16 cellular contexts compared by ENCODE assay signal in the genomic region with DNA sequence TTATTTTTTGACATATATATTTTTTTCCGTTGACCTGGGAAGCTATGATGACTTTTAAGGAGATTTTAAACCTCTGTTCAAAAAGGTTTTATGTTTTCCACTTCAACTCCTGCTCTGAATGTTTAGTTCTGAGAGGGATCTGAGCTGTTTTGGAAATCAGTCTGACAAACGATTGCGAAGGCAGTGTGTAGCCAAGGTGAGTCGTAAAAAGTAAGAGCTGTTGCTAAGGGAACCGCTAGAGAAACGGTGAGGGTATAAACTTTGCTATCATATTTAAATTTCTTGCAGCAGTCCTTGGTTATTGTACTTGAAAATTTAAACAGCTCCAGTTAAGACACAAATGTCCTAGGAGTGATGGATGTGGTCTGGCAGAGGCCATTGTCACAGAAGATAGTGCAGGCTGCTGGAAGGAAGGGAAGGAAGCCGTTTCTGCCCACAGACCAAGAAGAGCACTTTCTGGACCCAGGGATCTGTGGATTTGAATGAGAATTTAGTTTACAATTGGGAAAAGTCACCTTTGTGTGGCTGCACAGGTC.
DNase-seq lines count a peak whose midpoint lies in the region; ATAC-seq and TF ChIP-seq lines count a peak whose summit lies in the region.
"Had no signal": no experiment of that assay in that cellular context is flagged by ENCODE, and none has a peak within 500 bp of the region (broad histone marks: within the 10 kb centered on the region; RNA-seq: fewer than 3 reads in every experiment).

No MANE protein-coding gene starts in this region.

- H3K9ac ChIP-seq in mesenchymal stem cell (ENCODE audit: low read length), result no peak overlapping the region

- no peak overlapping the region for H2BK120ac ChIP-seq in mesenchymal stem cell (ENCODE audit: low read depth, low read length)

- no peak overlapping the region for H3K27ac ChIP-seq in mesenchymal stem cell (ENCODE audit: low read length, poor library complexity, severe bottlenecking)
- H3K27ac ChIP-seq: lower lobe of right lung, ovary, SJSA1 had no signal

- no peaks in the 10 kb centered on the region for H3K9me3 ChIP-seq in mesenchymal stem cell (ENCODE audit: control insufficient read depth, low read length)
- H3K9me3 ChIP-seq: heart left ventricle, lower lobe of right lung, ovary, SJSA1 had no signal

- 48% methylated on average over 4 of the region's 7 CpGs for WGBS in mesenchymal stem cell

- H3K4ac ChIP-seq in mesenchymal stem cell (ENCODE audit: low read depth in 1 of 2, low read length in 2 of 2), result no peak overlapping the region

- no peak overlapping the region for H3K18ac ChIP-seq in mesenchymal stem cell (ENCODE audit: low read depth in 1 of 2, low read length in 2 of 2)

- H2AFZ ChIP-seq in mesenchymal stem cell (ENCODE audit: low read depth, low read length), result no peak overlapping the region

- H2AK5ac ChIP-seq in mesenchymal stem cell (ENCODE audit: low read length, severe bottlenecking), result no peak overlapping the region

- no peak overlapping the region for H2BK5ac ChIP-seq in mesenchymal stem cell (ENCODE audit: low read depth, low read length, poor library complexity, severe bottlenecking)

- no peak overlapping the region for H2BK15ac ChIP-seq in mesenchymal stem cell (ENCODE audit: low read depth, poor library complexity, severe bottlenecking)

- H2BK12ac ChIP-seq in mesenchymal stem cell (ENCODE audit: low read length in 2 of 2), result no peak overlapping the region

- no peak for ATAC-seq in HG02884 (IDR thresholded peaks at IDR 0.05; ENCODE audit: unreplicated experiment)
- ATAC-seq: activated CD8-positive, alpha-beta memory T cell treated with anti-CD3 and anti-CD28 coated beads, Interleukin-2, amount 10 ng/mL, durations not matched to agents 7 days and 5 days; heart left ventricle; lower lobe of right lung had no signal

- no peaks in the 10 kb centered on the region for H3K27me3 ChIP-seq in mesenchymal stem cell (ENCODE audit: control insufficient read depth in 1 of 2, insufficient read depth in 1 of 2, low read length in 2 of 2)
- H3K27me3 ChIP-seq: heart left ventricle, ovary, SJSA1 had no signal

- H4K91ac ChIP-seq in mesenchymal stem cell (ENCODE audit: low read length), result no peak overlapping the region

- TF ChIP-seq POLR2A in NB4 (IDR thresholded peaks at IDR 0.05; ENCODE audit: extremely low read depth, insufficient read length), result no peak

- H3K79me1 ChIP-seq in mesenchymal stem cell (replicated peaks; ENCODE audit: low read length, poor library complexity, severe bottlenecking), result no peaks in the 10 kb centered on the region

- TF ChIP-seq CTCF in NB4 (IDR thresholded peaks at IDR 0.05; ENCODE audit: low read depth, low read length), result no peak

- H3K4me3 ChIP-seq in NB4 (ENCODE audit: low read depth, low read length) (no peak overlapping the region), mesenchymal stem cell (ENCODE audit: insufficient read depth in 1 of 2, low read depth in 1 of 2, low read length in 2 of 2) (no peak overlapping the region)
- H3K4me3 ChIP-seq: heart left ventricle, lower lobe of right lung, ovary, SJSA1 had no signal

- H3K36me3 ChIP-seq in mesenchymal stem cell (ENCODE audit: control insufficient read depth in 1 of 2, insufficient read depth in 2 of 2, low read depth in 1 of 2, low read length in 2 of 2), result no peaks in the 10 kb centered on the region
- H3K36me3 ChIP-seq: heart left ventricle, lower lobe of right lung, ovary, SJSA1 had no signal

- H3K4me2 ChIP-seq in mesenchymal stem cell (ENCODE audit: low read length, poor library complexity, severe bottlenecking), result no peak overlapping the region

- H4K8ac ChIP-seq in mesenchymal stem cell (ENCODE audit: low read length), result no peak overlapping the region

- H3K23ac ChIP-seq in mesenchymal stem cell (ENCODE audit: low read length in 2 of 2), result no peak overlapping the region

- DNase-seq in HCEC 1CT (peak; percentile 31), NB4 (ENCODE audit: low read depth) (peak; percentile 35), astrocyte of the hippocampus (ENCODE audit: low read depth, low spot score) (peak; percentile 14), mesenchymal stem cell (peak; percentile 28), NCI-H774 (lab: John Stamatoyannopoulos, UW) (no peak), NCI-H2107 (lab: John Stamatoyannopoulos, UW) (no peak)
- DNase-seq: activated CD4-positive, alpha-beta T cell treated with anti-CD3 and anti-CD28 coated beads for 4 hours; activated CD8-positive, alpha-beta memory T cell treated with anti-CD3 and anti-CD28 coated beads, Interleukin-2, amount 10 ng/mL, durations not matched to agents 7 days and 5 days; EL; heart left ventricle; lower lobe of right lung; NCI-H1694; NCI-H510A; ovary had no signal

- no peak overlapping the region for H3K14ac ChIP-seq in mesenchymal stem cell (ENCODE audit: low read length in 2 of 2)

- H3K4me1 ChIP-seq in mesenchymal stem cell (ENCODE audit: control insufficient read depth, insufficient read depth, low read depth, low read length), result no peaks in the 10 kb centered on the region
- H3K4me1 ChIP-seq: lower lobe of right lung had no signal

Comparison
In these comparisons a context has a peak if more than half of its experiments do, and no peak if none do; other contexts are left out.
1. DNase-seq: peak in HCEC 1CT (single experiment), NB4 (single experiment), astrocyte of the hippocampus (single experiment) and mesenchymal stem cell (single experiment); none in NCI-H774 (single experiment) and NCI-H2107 (single experiment).